Comparison of ENCODE assay signal across 8 cellular contexts in the genomic region with DNA sequence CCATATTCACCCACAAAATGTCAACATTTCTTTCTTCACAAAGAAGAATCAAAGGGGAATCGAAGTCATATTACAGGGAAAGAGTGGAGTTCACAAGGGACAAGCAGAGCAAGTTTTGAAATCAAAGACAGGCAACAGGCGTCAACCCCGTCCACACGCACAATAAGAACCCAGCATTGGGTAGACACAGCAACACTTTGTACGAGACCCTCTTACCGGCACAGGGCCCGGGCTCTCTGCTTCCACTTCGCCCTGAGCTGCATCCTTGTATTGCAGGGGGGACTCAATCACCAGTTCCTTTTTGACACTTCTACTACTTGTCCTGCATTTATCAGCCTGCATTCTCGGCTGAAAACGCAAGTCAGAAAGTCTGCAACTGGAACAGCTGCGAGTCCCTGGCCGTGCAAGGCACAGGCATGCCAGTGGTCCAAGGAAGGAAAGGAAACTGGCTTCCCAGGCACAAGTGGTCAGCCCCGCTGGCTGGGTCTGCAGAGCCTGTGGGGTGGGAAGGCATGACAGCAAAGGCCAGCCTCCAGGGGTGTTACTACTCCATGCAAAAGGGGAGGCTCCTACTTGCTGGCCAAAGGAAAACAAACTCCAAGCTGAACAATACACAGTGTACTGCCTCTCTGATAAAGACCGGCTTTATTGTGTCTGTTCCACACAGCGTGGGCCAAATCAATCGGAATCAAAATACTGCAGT. TPM values are rescaled to one million over a fixed set of nuclear protein-coding genes. Genes with fewer than 3 reads are reported as not detected.
DNase-seq lines count a peak whose midpoint lies in the region; ATAC-seq, FAIRE-seq and TF ChIP-seq lines count a peak whose summit lies in the region.

Gene DOCK9 (minus strand): TSS at position 497 of the 703 bp plus-strand sequence. CDS start 155 bp downstream, at position 342.

- H3K36me3 Mint-ChIP-seq in CD14-positive monocyte: no peaks in the 10 kb centered on the region

- H4K8ac ChIP-seq in trophoblast cell (ENCODE audit: low read depth, low read length): no peak within 1 kb of the TSS

- H4K12ac ChIP-seq in trophoblast cell (ENCODE audit: low read depth, low read length): no peak within 1 kb of the TSS

- no peak within 1 kb of the TSS for H2AK5ac ChIP-seq in trophoblast cell (ENCODE audit: low read length)

- H3K9me3 Mint-ChIP-seq in CD14-positive monocyte: no peaks in the 10 kb centered on the region

- no peak within 1 kb of the TSS for H4K91ac ChIP-seq in trophoblast cell (ENCODE audit: low read depth, low read length)

- no peak within 1 kb of the TSS for H3K18ac ChIP-seq in trophoblast cell (ENCODE audit: low read length)

- ATAC-seq in heart right ventricle (peak; percentile 87 to 97 (median 93)), GM18517 (IDR thresholded peaks at IDR 0.05; ENCODE audit: unreplicated experiment) (no peak), HG03045 (IDR thresholded peaks at IDR 0.05; ENCODE audit: unreplicated experiment) (no peak)

- H3K27ac ChIP-seq in adipose tissue (ENCODE audit: low read depth, low read length) (no peak within 1 kb of the TSS), heart right ventricle (peak within 1 kb of the TSS; percentile 41 to 88 (median 72)), trophoblast cell (ENCODE audit: low read depth, low read length) (peak within 1 kb of the TSS; percentile 63)

- peaks cover 4% of the 10 kb centered on the region for H3K79me1 ChIP-seq in trophoblast cell (ENCODE audit: low read length)

- H3K4me3 ChIP-seq in heart right ventricle (peak within 1 kb of the TSS; percentile 39 to 68 (median 58)), trophoblast cell (ENCODE audit: low read depth, low read length) (no peak within 1 kb of the TSS)

- no peak within 1 kb of the TSS for H3K4me3 Mint-ChIP-seq in CD14-positive monocyte

- intact Hi-C loops in heart right ventricle (cut with DNase I) (loop anchor here in 6 of 10 donors (5.0 to 10.0 kb wide), 4 partner anchors 55 to 83 kb away; no protein-coding TSS in a partner anchor), CD14-positive monocyte (cut with micrococcal nuclease) (no loop called here)

- H2BK12ac ChIP-seq in trophoblast cell (ENCODE audit: low read length): no peak within 1 kb of the TSS

- FAIRE-seq in HTR-8/SVneo (lab: Jason Lieb, UNC): no peak

- peak within 1 kb of the TSS; percentile 51 for H3K4me2 ChIP-seq in trophoblast cell (ENCODE audit: low read length)

- H3K36me3 ChIP-seq in heart right ventricle (no peaks in the 10 kb centered on the region), trophoblast cell (ENCODE audit: control insufficient read depth in 1 of 2, insufficient read depth in 2 of 2, low read length in 2 of 2) (no peaks in the 10 kb centered on the region)

- peak within 1 kb of the TSS; percentile 1 for H3K14ac ChIP-seq in trophoblast cell (ENCODE audit: low read length)

- peak in 2 of 9 donors; percentile 19 to 20 for TF ChIP-seq CTCF in heart right ventricle (IDR thresholded peaks at IDR 0.05)
- no peak for TF ChIP-seq CTCF in CD14-positive monocyte (IDR thresholded peaks at IDR 0.05)

- peaks cover 19 to 63% (median 38%) of the 10 kb centered on the region in 3 donors for H3K27me3 Mint-ChIP-seq in CD14-positive monocyte (ENCODE audit: low read depth in 3 of 3)

- 11 to 36% (median 28%) methylated on average over 16 of the region's 16 CpGs for WGBS in adipose tissue, 3 donors
- 17 to 18% methylated on average over 16 of the region's 16 CpGs for WGBS in heart right ventricle, 2 donors
- no CpG with 5 or more reads among the region's 16 CpGs for WGBS in trophoblast cell (ENCODE audit: extremely low coverage, insufficient coverage, insufficient read length)

- DNase-seq in HTR-8/SVneo (ENCODE audit: insufficient read length, low spot score) (peak; percentile 32), heart right ventricle (peak; percentile 73 to 77), trophoblast cell (peak; percentile 23 to 24), CD14-positive monocyte (ENCODE audit: low spot score) (no peak), NCI-H1694 treated with DMSO at 0.1 percent for 48 hours (lab: John Stamatoyannopoulos, UW) (no peak)

- H3K9me3 ChIP-seq in heart right ventricle: no peaks in the 10 kb centered on the region
- H3K9me3 ChIP-seq in trophoblast cell (ENCODE audit: insufficient read depth, low read depth, low read length): no peaks in the 10 kb centered on the region

- H3K4me1 ChIP-seq in heart right ventricle (peaks cover 0 to 71% (median 33%) of the 10 kb centered on the region in 9 donors), trophoblast cell (ENCODE audit: control insufficient read depth in 1 of 2, insufficient read depth in 2 of 2, low read length in 2 of 2) (peaks cover 15 to 22% of the 10 kb centered on the region in 2 experiments)

- peak within 1 kb of the TSS; percentile 52 for H2BK120ac ChIP-seq in trophoblast cell (ENCODE audit: insufficient read depth, low read length, poor library complexity)

- H3K9ac ChIP-seq in trophoblast cell (ENCODE audit: low read length): no peak within 1 kb of the TSS

- H3K27me3 ChIP-seq in heart right ventricle (no peaks in the 10 kb centered on the region), trophoblast cell (ENCODE audit: insufficient read depth, low read length) (no peaks in the 10 kb centered on the region)

- H3K4me1 Mint-ChIP-seq in CD14-positive monocyte: peaks cover 26% of the 10 kb centered on the region

- H3K27ac Mint-ChIP-seq in CD14-positive monocyte: no peak within 1 kb of the TSS

- H2AFZ ChIP-seq in trophoblast cell (ENCODE audit: insufficient read depth, low read length, poor library complexity): no peak within 1 kb of the TSS

- peak within 1 kb of the TSS; percentile 19 for H3K4ac ChIP-seq in trophoblast cell (ENCODE audit: low read depth, low read length)

- H2BK5ac ChIP-seq in trophoblast cell (ENCODE audit: low read depth, low read length, poor library complexity): peak within 1 kb of the TSS; percentile 45

- no peaks in the 10 kb centered on the region for H3K79me2 ChIP-seq in trophoblast cell (ENCODE audit: control insufficient read depth, insufficient read depth, low read length, poor library complexity)

- no peak within 1 kb of the TSS for H3K23ac ChIP-seq in trophoblast cell (ENCODE audit: low read length)

RNA-seq across cellular contexts. Expression of gene DOCK9, which starts in this region (rescaled TPM):
- polyA plus RNA-seq in adipose tissue: 10 to 100 TPM; 21.2 to 57.2 (median 36.4) TPM
- 10 to 100 TPM; 31.6 to 73.7 (median 43.4) TPM for total RNA-seq in heart right ventricle
- 10 to 100 TPM; 32.0 to 45.3 TPM for polyA plus RNA-seq in heart right ventricle
- polyA plus RNA-seq in trophoblast cell (2013): 135 and 138 TPM in 2 replicates
- not detected for polyA plus RNA-seq in CD14-positive monocyte

Comparison
In these comparisons a context has a peak if more than half of its experiments do, and no peak if none do; other contexts are left out.
1. RNA of gene DOCK9 (polyA plus RNA-seq): 32.0 to 45.3 TPM in heart right ventricle and 21.2 to 57.2 TPM in adipose tissue; not detected in CD14-positive monocyte; every median in the first group is over 10 times any median in the second.
2. DNase-seq: peak in HTR-8/SVneo (single experiment), heart right ventricle (2 of 2) and trophoblast cell (2 of 2); none in CD14-positive monocyte (single experiment) and NCI-H1694 treated with DMSO at 0.1 percent for 48 hours (single experiment).
3. ATAC-seq: peak in heart right ventricle (8 of 8); none in GM18517 (single experiment) and HG03045 (single experiment).
4. intact Hi-C loops: an anchor here in heart right ventricle (5.0 to 10.0 kb wide); none called in CD14-positive monocyte.